In the genomic region with DNA sequence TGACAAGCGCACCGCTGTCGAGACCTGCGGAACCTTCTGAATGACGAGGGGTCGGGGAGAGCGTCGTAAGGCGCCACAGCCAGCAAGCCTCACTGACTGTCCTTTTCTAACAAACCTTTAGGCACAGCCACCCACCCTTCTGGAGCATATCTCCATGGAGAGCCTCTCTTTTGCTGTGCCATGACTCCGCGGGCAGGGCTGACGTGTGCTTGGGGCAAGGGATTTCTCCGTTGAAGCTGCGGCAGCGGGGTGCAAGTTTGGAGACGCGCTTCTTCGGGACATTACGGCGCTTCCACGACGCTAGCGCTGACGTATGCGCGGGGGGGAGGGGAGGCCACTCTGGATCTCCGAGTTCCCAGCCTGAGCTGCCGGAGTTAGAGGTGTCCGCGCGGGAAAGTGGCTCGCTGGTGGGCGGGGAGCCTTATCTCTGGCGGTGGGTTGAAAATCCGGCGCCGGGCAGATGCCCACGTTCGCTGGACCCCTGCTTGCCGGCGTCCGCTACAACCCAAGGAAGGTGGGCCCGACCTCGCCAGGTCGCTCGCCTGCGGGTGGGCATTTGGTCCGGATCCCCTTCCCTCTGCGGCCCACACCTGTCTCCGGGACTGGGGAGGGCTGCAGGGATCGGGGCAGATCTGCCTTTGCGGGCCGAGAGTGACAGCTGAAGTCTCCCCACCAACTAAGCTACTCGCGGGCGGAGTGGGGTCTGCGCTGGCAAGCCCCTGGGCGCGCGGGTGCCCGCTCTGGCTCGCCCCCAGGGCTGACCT, we compare ENCODE assay signal across 8 cellular contexts. TPM values are rescaled to one million over a fixed set of nuclear protein-coding genes. Genes with fewer than 3 reads are reported as not detected.
DNase-seq lines count a peak whose midpoint lies in the region; ATAC-seq lines count a peak whose summit lies in the region.

No MANE protein-coding gene starts in this region.

- peaks cover 9% of the 10 kb centered on the region for H3K36me3 Mint-ChIP-seq in CD4-positive, CD25-positive, alpha-beta regulatory T cell
- H3K36me3 Mint-ChIP-seq in activated CD8-positive, alpha-beta T cell treated with anti-CD3 and anti-CD28 coated beads, Interleukin-2, amount 10 ng/mL, durations not matched to agents 7 days and 5 days (ENCODE audit: low read depth) = no peaks in the 10 kb centered on the region

- POLR2A ChIA-PET in activated CD8-positive, alpha-beta T cell treated with anti-CD3 and anti-CD28 coated beads, Interleukin-2, amount 10 ng/mL, durations not matched to agents 7 days and 5 days (lab: Charles Lee) = interaction anchor here (0.6 kb wide), 1 partner anchor 73 kb away, joined by 4 read pairs; no protein-coding TSS in a partner anchor

- peak overlapping the region; percentile 77 for H3K27ac ChIP-seq in CD4-positive, CD25-positive, alpha-beta regulatory T cell (ENCODE audit: insufficient read depth, low read length, poor library complexity, severe bottlenecking)
- H3K27ac ChIP-seq in effector memory CD4-positive, alpha-beta T cell (ENCODE audit: insufficient read depth, low read length, poor library complexity, severe bottlenecking) = peak overlapping the region; percentile 74

- H3K27me3 Mint-ChIP-seq in CD4-positive, CD25-positive, alpha-beta regulatory T cell = peaks cover 5% of the 10 kb centered on the region
- no peaks in the 10 kb centered on the region for H3K27me3 Mint-ChIP-seq in activated CD8-positive, alpha-beta T cell treated with anti-CD3 and anti-CD28 coated beads, Interleukin-2, amount 10 ng/mL, durations not matched to agents 7 days and 5 days (ENCODE audit: low read depth)

- no peak overlapping the region for H3K4me3 Mint-ChIP-seq in CD4-positive, CD25-positive, alpha-beta regulatory T cell
- no peak overlapping the region for H3K4me3 Mint-ChIP-seq in activated CD8-positive, alpha-beta T cell treated with anti-CD3 and anti-CD28 coated beads, Interleukin-2, amount 10 ng/mL, durations not matched to agents 7 days and 5 days

- H3K4me1 ChIP-seq in CD4-positive, CD25-positive, alpha-beta regulatory T cell (ENCODE audit: control insufficient read depth, insufficient read depth, low read length, poor library complexity, severe bottlenecking) = peaks cover 31% of the 10 kb centered on the region
- H3K4me1 ChIP-seq in effector memory CD4-positive, alpha-beta T cell (ENCODE audit: control insufficient read depth, insufficient read depth, low read length, poor library complexity, severe bottlenecking) = peaks cover 13% of the 10 kb centered on the region

- CTCF ChIA-PET in activated CD8-positive, alpha-beta T cell treated with anti-CD3 and anti-CD28 coated beads, Interleukin-2, amount 10 ng/mL, durations not matched to agents 7 days and 5 days (lab: Charles Lee) = interaction anchor here (0.6 kb wide), 1 partner anchor 390 kb away, joined by 3 read pairs; no protein-coding TSS in a partner anchor

- ATAC-seq in CD4-positive, CD25-positive, alpha-beta regulatory T cell (ENCODE audit: low read depth in 2 of 2) = peak; percentile 79 to 81
- ATAC-seq in GM19372 (IDR thresholded peaks at IDR 0.05; ENCODE audit: low read depth, unreplicated experiment) (peak; percentile 68), HG03469 (IDR thresholded peaks at IDR 0.05; ENCODE audit: unreplicated experiment) (peak; percentile 35)
- peak; percentile 83 for ATAC-seq in activated CD8-positive, alpha-beta T cell treated with anti-CD3 and anti-CD28 coated beads, Interleukin-2, amount 10 ng/mL, durations not matched to agents 7 days and 5 days

- no peaks in the 10 kb centered on the region for H3K9me3 ChIP-seq in CD4-positive, CD25-positive, alpha-beta regulatory T cell (ENCODE audit: control insufficient read depth in 2 of 2, low read length in 2 of 2)
- H3K9me3 ChIP-seq in effector memory CD4-positive, alpha-beta T cell (ENCODE audit: control insufficient read depth, low read length) = no peaks in the 10 kb centered on the region

- H3K36me3 ChIP-seq in CD4-positive, CD25-positive, alpha-beta regulatory T cell (ENCODE audit: control insufficient read depth, insufficient read depth, low read length) = no peaks in the 10 kb centered on the region
- H3K36me3 ChIP-seq in effector memory CD4-positive, alpha-beta T cell (ENCODE audit: control insufficient read depth, insufficient read depth, low read length) = no peaks in the 10 kb centered on the region

- H3K4me3 ChIP-seq in CD4-positive, CD25-positive, alpha-beta regulatory T cell (ENCODE audit: low read depth, low read length) = peak overlapping the region; percentile 99
- H3K4me3 ChIP-seq in effector memory CD4-positive, alpha-beta T cell (ENCODE audit: insufficient read depth, low read depth, low read length, poor library complexity, severe bottlenecking) = peak overlapping the region; percentile 91

- peaks cover 26 to 38% (median 30%) of the 10 kb centered on the region in 4 donors for H3K4me1 Mint-ChIP-seq in CD4-positive, CD25-positive, alpha-beta regulatory T cell
- H3K4me1 Mint-ChIP-seq in activated CD8-positive, alpha-beta T cell treated with anti-CD3 and anti-CD28 coated beads, Interleukin-2, amount 10 ng/mL, durations not matched to agents 7 days and 5 days (ENCODE audit: low read depth) = peaks cover 20% of the 10 kb centered on the region

- no peak overlapping the region for H3K27ac Mint-ChIP-seq in CD4-positive, CD25-positive, alpha-beta regulatory T cell
- H3K27ac Mint-ChIP-seq in activated CD8-positive, alpha-beta T cell treated with anti-CD3 and anti-CD28 coated beads, Interleukin-2, amount 10 ng/mL, durations not matched to agents 7 days and 5 days = no peak overlapping the region

- DNase-seq in CD4-positive, CD25-positive, alpha-beta regulatory T cell = peak; percentile 75 to 86 (median 81)
- peak; percentile 55 for DNase-seq in NCI-H82 treated with DMSO at 0.1 percent for 48 hours (lab: John Stamatoyannopoulos, UW; ENCODE audit: unreplicated experiment)
- peak; percentile 89 for DNase-seq in activated CD8-positive, alpha-beta T cell treated with anti-CD3 and anti-CD28 coated beads, Interleukin-2, amount 10 ng/mL, durations not matched to agents 7 days and 5 days
- DNase-seq in effector memory CD4-positive, alpha-beta T cell = peak; percentile 60 to 77 (median 68)
- peak; percentile 95 for DNase-seq in medulla oblongata (ENCODE audit: extremely low spot score)
- DNase-seq in stimulated activated CD4-positive, alpha-beta T cell treated with anti-CD3 and anti-CD28 coated beads, TNF-alpha, amount 100 ng/mL, for 48 hours (ENCODE audit: low read depth in 3 of 3) = peak; percentile 70 to 87 (median 76)

- no peaks in the 10 kb centered on the region for H3K27me3 ChIP-seq in CD4-positive, CD25-positive, alpha-beta regulatory T cell (ENCODE audit: control insufficient read depth, insufficient read depth, low read length)
- H3K27me3 ChIP-seq in effector memory CD4-positive, alpha-beta T cell (replicated peaks; ENCODE audit: control insufficient read depth, insufficient read depth, low read length, poor library complexity, severe bottlenecking) = no peaks in the 10 kb centered on the region

- no peaks in the 10 kb centered on the region for H3K9me3 Mint-ChIP-seq in CD4-positive, CD25-positive, alpha-beta regulatory T cell
- H3K9me3 Mint-ChIP-seq in activated CD8-positive, alpha-beta T cell treated with anti-CD3 and anti-CD28 coated beads, Interleukin-2, amount 10 ng/mL, durations not matched to agents 7 days and 5 days (ENCODE audit: insufficient read depth) = no peaks in the 10 kb centered on the region

RNA-seq across cellular contexts. Expression of a gene that starts 0.5 kb away (rescaled TPM):
- 24.1 TPM for total RNA-seq in CD4-positive, CD25-positive, alpha-beta regulatory T cell
- 10 to 100 TPM in 2 of 4 donors, 1 to 10 TPM in 2; 8.6 to 15.2 (median 10.2) TPM for polyA plus RNA-seq in CD4-positive, CD25-positive, alpha-beta regulatory T cell
- total RNA-seq in activated CD8-positive, alpha-beta T cell treated with anti-CD3 and anti-CD28 coated beads, Interleukin-2, amount 10 ng/mL, durations not matched to agents 7 days and 5 days = 10 to 100 TPM; 14.2 to 16.6 TPM

Comparison
In these comparisons a context has a peak if more than half of its experiments do, and no peak if none do; other contexts are left out.
1. Peak in every context shown above with its lines: DNase-seq, ATAC-seq, H3K4me3 ChIP-seq and H3K27ac ChIP-seq.